22 cellular contexts compared by ENCODE assay signal in the genomic region with DNA sequence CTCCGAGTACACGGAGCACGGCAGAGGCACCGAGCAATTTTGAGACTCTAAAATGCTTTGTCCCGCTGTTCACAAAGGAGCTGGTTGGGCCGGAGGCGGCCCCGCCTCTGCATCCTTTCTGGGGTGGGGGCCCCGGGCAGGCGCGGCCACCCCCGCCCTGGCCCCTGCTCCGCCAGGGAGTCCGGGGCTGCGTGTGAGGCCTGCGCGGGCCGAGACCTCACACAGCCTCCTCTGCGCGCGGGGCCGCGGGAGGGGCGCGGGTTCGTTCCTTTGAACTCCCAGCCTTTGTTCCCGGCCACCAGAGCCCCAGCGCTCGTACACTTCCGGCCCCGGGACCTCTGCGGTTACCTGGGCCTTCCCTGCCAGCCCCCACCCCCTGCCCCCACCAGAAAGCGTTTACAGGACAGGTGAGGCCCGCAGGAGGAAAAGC. TPM values are rescaled to one million over a fixed set of nuclear protein-coding genes. Genes with fewer than 3 reads are reported as not detected.
DNase-seq lines count a peak whose midpoint lies in the region; ATAC-seq and TF ChIP-seq lines count a peak whose summit lies in the region.
"Had no signal": no experiment of that assay in that cellular context is flagged by ENCODE, and none has a peak within 500 bp of the region (broad histone marks: within the 10 kb centered on the region; RNA-seq: fewer than 3 reads in every experiment).

No MANE protein-coding gene starts in this region.

- no peak for TF ChIP-seq CTCF in left ventricle myocardium inferior (IDR thresholded peaks at IDR 0.05; ENCODE audit: borderline replicate concordance)

- peaks cover 27% of the 10 kb centered on the region; the same call in 1 of the 2 replicates for H3K4me1 ChIP-seq in iPS-20b (ENCODE audit: insufficient read depth, low read length)
- H3K4me1 ChIP-seq in left ventricle myocardium inferior = peaks cover 49% of the 10 kb centered on the region

- peak overlapping the region; percentile 13 for H3K27ac ChIP-seq in iPS-20b (ENCODE audit: low read length)
- H3K27ac ChIP-seq in left ventricle myocardium inferior (replicated peaks) = no peak overlapping the region
- H3K27ac ChIP-seq: stomach had no signal

- H3K9me3 ChIP-seq in iPS-20b (ENCODE audit: insufficient read depth, low read depth, low read length) = no peaks in the 10 kb centered on the region
- no peaks in the 10 kb centered on the region for H3K9me3 ChIP-seq in left ventricle myocardium inferior (replicated peaks)
- H3K9me3 ChIP-seq: Caco-2, stomach had no signal

- DNase-seq in H7 (peak; percentile 90), SW480 (ENCODE audit: low spot score) (peak; percentile 96), retina (peak; percentile 80), left ventricle myocardium inferior (no peak), Ammon's horn (ENCODE audit: low spot score) (no peak)
- DNase-seq: activated naive CD4-positive, alpha-beta T cell; activated T-cell treated with anti-CD3 and anti-CD28 coated beads for 4 hours; AML-193; anterior cingulate cortex; Caco-2; effector memory CD8-positive, alpha-beta T cell; NCI-H1930; NCI-H510A; stimulated activated CD4-positive, alpha-beta T cell treated with anti-CD3 and anti-CD28 coated beads, Interleukin-2, amount 100 ng/mL, for 48 hours; stomach; T-helper 1 cell had no signal

- peak overlapping the region; percentile 83; the same call in 1 of the 2 replicates for H3K9ac ChIP-seq in iPS-20b (ENCODE audit: low read depth, low read length)

- H3K4me3 ChIP-seq in H7 (ENCODE audit: insufficient read depth, low read depth, low read length) (peak overlapping the region; percentile 81), iPS-20b (ENCODE audit: low read length) (peak overlapping the region; percentile 81), left ventricle myocardium inferior (no peak overlapping the region)
- H3K4me3 ChIP-seq: stomach had no signal

- peaks cover 20% of the 10 kb centered on the region for H3K27me3 ChIP-seq in H7 (ENCODE audit: control insufficient read depth, insufficient read depth, low read length)
- peaks cover 56% of the 10 kb centered on the region for H3K27me3 ChIP-seq in iPS-20b (ENCODE audit: insufficient read depth, low read length)
- H3K27me3 ChIP-seq in left ventricle myocardium inferior (ENCODE audit: low read depth) = peaks cover 98% of the 10 kb centered on the region

- intact Hi-C loops in left ventricle myocardium inferior (cut with micrococcal nuclease) = no loop called here

- no peak for ATAC-seq in GM18861 (IDR thresholded peaks at IDR 0.05; ENCODE audit: unreplicated experiment)
- ATAC-seq: effector memory CD8-positive, alpha-beta T cell; Right ventricle myocardium inferior had no signal

- H3K36me3 ChIP-seq in H7 (replicated peaks; ENCODE audit: control insufficient read depth, insufficient read depth, low read length) = peaks cover 2% of the 10 kb centered on the region
- peaks cover 14% of the 10 kb centered on the region; the same call in 1 of the 2 replicates for H3K36me3 ChIP-seq in iPS-20b (ENCODE audit: insufficient read depth, low read depth, low read length)
- H3K36me3 ChIP-seq in left ventricle myocardium inferior = no peaks in the 10 kb centered on the region
- H3K36me3 ChIP-seq: stomach had no signal

RNA-seq across cellular contexts. Expression of gene FGF19, which starts 1.6 kb away (rescaled TPM):
- 36.7 and 42.8 TPM in 2 replicates for total RNA-seq in H7 (2014; rRNA removed; shearing (Covaris generic))
- total RNA-seq in left ventricle myocardium inferior = not detected
- total RNA-seq: fibroblast of lung, kidney epithelial cell, osteocyte, Right ventricle myocardium inferior, stomach had no signal

RNA-seq across cellular contexts. Expression of gene LTO1, which starts 27.1 kb away (rescaled TPM):
- total RNA-seq in H7 (2014; rRNA removed; shearing (Covaris generic)) = 12.3 and 13.9 TPM in 2 replicates
- 8.9 TPM for total RNA-seq in left ventricle myocardium inferior

Comparison
In these comparisons a context has a peak if more than half of its experiments do, and no peak if none do; other contexts are left out.
1. DNase-seq: peak in H7 (single experiment), SW480 (single experiment) and retina (single experiment); none in left ventricle myocardium inferior (single experiment) and Ammon's horn (single experiment).
2. RNA of gene FGF19, which starts 1.6 kb away (total RNA-seq): 36.7 to 42.8 TPM in H7; not detected in left ventricle myocardium inferior (single experiment); every median in the first group is over 10 times any median in the second.